Comparison of ENCODE assay signal across 10 cellular contexts in genomic region chr1:55155522-55155921, GRCh38. TPM values are rescaled to one million over a fixed set of nuclear protein-coding genes. Genes with fewer than 3 reads are reported as not detected.
A peak's percentile ranks its signal among the peaks of the same experiment; 100 is the strongest.
DNase-seq lines count a peak whose midpoint lies in the region; ATAC-seq lines count a peak whose summit lies in the region.
"Had no signal": no experiment of that assay in that cellular context is flagged by ENCODE, and none has a peak within 500 bp of the region (broad histone marks: within the 10 kb centered on the region; RNA-seq: fewer than 3 reads in every experiment).

No MANE protein-coding gene starts in this region.

- in situ Hi-C loops in SK-MEL-5 (cut with HindIII; ENCODE audit: low pct_unique_long_range_greater_than_20kb, low sequenced_read_pairs): no loop called here

- H3K4me3 Mint-ChIP-seq in activated naive CD4-positive, alpha-beta T cell treated with anti-CD3 and anti-CD28 coated beads for 36 hours: no peak overlapping the region
- H3K4me3 Mint-ChIP-seq in stimulated activated naive B cell treated with anti-CD40 and anti-IgM and Interleukin-4, amounts not matched to agents 10 μg/mL and 1 μg/mL and 100 μg/mL, for 72 hours: no peak overlapping the region

- H3K27me3 Mint-ChIP-seq in activated naive CD4-positive, alpha-beta T cell treated with anti-CD3 and anti-CD28 coated beads for 36 hours (ENCODE audit: low read depth): no peaks in the 10 kb centered on the region
- no peaks in the 10 kb centered on the region for H3K27me3 Mint-ChIP-seq in stimulated activated naive B cell treated with anti-CD40 and anti-IgM and Interleukin-4, amounts not matched to agents 10 μg/mL and 1 μg/mL and 100 μg/mL, for 72 hours

- H3K36me3 Mint-ChIP-seq in activated naive CD4-positive, alpha-beta T cell treated with anti-CD3 and anti-CD28 coated beads for 36 hours (ENCODE audit: low read depth): peaks cover 40% of the 10 kb centered on the region
- H3K36me3 Mint-ChIP-seq in stimulated activated naive B cell treated with anti-CD40 and anti-IgM and Interleukin-4, amounts not matched to agents 10 μg/mL and 1 μg/mL and 100 μg/mL, for 72 hours: peaks cover 29 to 48% of the 10 kb centered on the region in 2 donors

- ATAC-seq in left cardiac atrium (peak; percentile 77 to 83), GM21786 (IDR thresholded peaks at IDR 0.05; ENCODE audit: unreplicated experiment) (no peak), GM19035 (IDR thresholded peaks at IDR 0.05; ENCODE audit: unreplicated experiment) (no peak)
- ATAC-seq in stimulated activated naive B cell treated with anti-CD40 and anti-IgM and Interleukin-4, amounts not matched to agents 10 μg/mL and 1 μg/mL and 100 μg/mL, for 72 hours (replicated peaks): no peak

- H3K27ac Mint-ChIP-seq in activated naive CD4-positive, alpha-beta T cell treated with anti-CD3 and anti-CD28 coated beads for 36 hours: peak overlapping the region; percentile 75
- no peak overlapping the region for H3K27ac Mint-ChIP-seq in stimulated activated naive B cell treated with anti-CD40 and anti-IgM and Interleukin-4, amounts not matched to agents 10 μg/mL and 1 μg/mL and 100 μg/mL, for 72 hours

- H3K4me1 Mint-ChIP-seq in activated naive CD4-positive, alpha-beta T cell treated with anti-CD3 and anti-CD28 coated beads for 36 hours (ENCODE audit: low read depth): peaks cover 37% of the 10 kb centered on the region
- H3K4me1 Mint-ChIP-seq in stimulated activated naive B cell treated with anti-CD40 and anti-IgM and Interleukin-4, amounts not matched to agents 10 μg/mL and 1 μg/mL and 100 μg/mL, for 72 hours: peaks cover 10 to 22% of the 10 kb centered on the region in 2 donors

- CTCF ChIA-PET in activated naive CD4-positive, alpha-beta T cell treated with anti-CD3 and anti-CD28 coated beads for 36 hours (lab: Charles Lee): no interaction called here

- H3K27ac ChIP-seq in substantia nigra (ENCODE audit: low read depth, low read length, poor library complexity, severe bottlenecking): no peak overlapping the region

- no peaks in the 10 kb centered on the region for H3K9me3 Mint-ChIP-seq in activated naive CD4-positive, alpha-beta T cell treated with anti-CD3 and anti-CD28 coated beads for 36 hours
- no peaks in the 10 kb centered on the region for H3K9me3 Mint-ChIP-seq in stimulated activated naive B cell treated with anti-CD40 and anti-IgM and Interleukin-4, amounts not matched to agents 10 μg/mL and 1 μg/mL and 100 μg/mL, for 72 hours

- intact Hi-C loops in activated naive CD4-positive, alpha-beta T cell treated with anti-CD3 and anti-CD28 coated beads for 36 hours (cut with micrococcal nuclease): no loop called here
- intact Hi-C loops in left cardiac atrium (cut with DNase I): loop anchor here in 1 of 2 donors (10.0 kb wide), 1 partner anchor 59 kb away; the partner anchor contains the start of gene USP24

- DNase-seq in activated naive CD4-positive, alpha-beta T cell treated with anti-CD3 and anti-CD28 coated beads for 36 hours: peak; percentile 23
- no peak for DNase-seq in activated naive CD4-positive, alpha-beta T cell treated with Interleukin-2 at 50 U/mL for 16 hours
- DNase-seq in SK-MEL-5 (ENCODE audit: low read depth, low spot score): peak; percentile 82
- DNase-seq in left cardiac atrium: peak; percentile 53
- DNase-seq in substantia nigra (lab: John Stamatoyannopoulos, UW): peak in 43 of 49 donors; percentile 3 to 74 (median 38)
- no peak for DNase-seq in stimulated activated naive B cell treated with anti-CD40 and anti-IgM and Interleukin-4, amounts not matched to agents 10 μg/mL and 1 μg/mL and 100 μg/mL, for 72 hours
- DNase-seq: activated CD4-positive, alpha-beta T cell treated with anti-CD3 and anti-CD28 coated beads for 48 hours; retina had no signal

RNA-seq across cellular contexts. Expression of gene USP24, which starts 59.6 kb away (rescaled TPM):
- total RNA-seq in activated naive CD4-positive, alpha-beta T cell treated with anti-CD3 and anti-CD28 coated beads for 36 hours: 10 to 100 TPM; 37.1 to 39.7 TPM
- 16.7 and 18.0 TPM in 2 replicates for total RNA-seq in SK-MEL-5 (2014; rRNA removed; shearing (Covaris generic))
- polyA plus RNA-seq in SK-MEL-5 (2015; cell fraction: cytosol; rRNA removed): 10.9 and 11.0 TPM in 2 replicates
- polyA plus RNA-seq in SK-MEL-5 (2015; cell fraction: nucleus; rRNA removed): 26.6 and 46.1 TPM in 2 replicates
- total RNA-seq in left cardiac atrium: 10 to 100 TPM; 31.8 to 33.6 TPM

Comparison
In these comparisons a context has a peak if more than half of its experiments do, and no peak if none do; other contexts are left out.
1. DNase-seq: peak in activated naive CD4-positive, alpha-beta T cell treated with anti-CD3 and anti-CD28 coated beads for 36 hours (single experiment), SK-MEL-5 (single experiment), left cardiac atrium (single experiment) and substantia nigra (43 of 49); none in activated naive CD4-positive, alpha-beta T cell treated with Interleukin-2 at 50 U/mL for 16 hours (single experiment) and stimulated activated naive B cell treated with anti-CD40 and anti-IgM and Interleukin-4, amounts not matched to agents 10 μg/mL and 1 μg/mL and 100 μg/mL, for 72 hours (single experiment).
2. ATAC-seq: peak in left cardiac atrium (2 of 2); none in GM21786 (single experiment), stimulated activated naive B cell treated with anti-CD40 and anti-IgM and Interleukin-4, amounts not matched to agents 10 μg/mL and 1 μg/mL and 100 μg/mL, for 72 hours (0 of 2) and GM19035 (single experiment).